8 cellular contexts compared by ENCODE assay signal in the genomic region with DNA sequence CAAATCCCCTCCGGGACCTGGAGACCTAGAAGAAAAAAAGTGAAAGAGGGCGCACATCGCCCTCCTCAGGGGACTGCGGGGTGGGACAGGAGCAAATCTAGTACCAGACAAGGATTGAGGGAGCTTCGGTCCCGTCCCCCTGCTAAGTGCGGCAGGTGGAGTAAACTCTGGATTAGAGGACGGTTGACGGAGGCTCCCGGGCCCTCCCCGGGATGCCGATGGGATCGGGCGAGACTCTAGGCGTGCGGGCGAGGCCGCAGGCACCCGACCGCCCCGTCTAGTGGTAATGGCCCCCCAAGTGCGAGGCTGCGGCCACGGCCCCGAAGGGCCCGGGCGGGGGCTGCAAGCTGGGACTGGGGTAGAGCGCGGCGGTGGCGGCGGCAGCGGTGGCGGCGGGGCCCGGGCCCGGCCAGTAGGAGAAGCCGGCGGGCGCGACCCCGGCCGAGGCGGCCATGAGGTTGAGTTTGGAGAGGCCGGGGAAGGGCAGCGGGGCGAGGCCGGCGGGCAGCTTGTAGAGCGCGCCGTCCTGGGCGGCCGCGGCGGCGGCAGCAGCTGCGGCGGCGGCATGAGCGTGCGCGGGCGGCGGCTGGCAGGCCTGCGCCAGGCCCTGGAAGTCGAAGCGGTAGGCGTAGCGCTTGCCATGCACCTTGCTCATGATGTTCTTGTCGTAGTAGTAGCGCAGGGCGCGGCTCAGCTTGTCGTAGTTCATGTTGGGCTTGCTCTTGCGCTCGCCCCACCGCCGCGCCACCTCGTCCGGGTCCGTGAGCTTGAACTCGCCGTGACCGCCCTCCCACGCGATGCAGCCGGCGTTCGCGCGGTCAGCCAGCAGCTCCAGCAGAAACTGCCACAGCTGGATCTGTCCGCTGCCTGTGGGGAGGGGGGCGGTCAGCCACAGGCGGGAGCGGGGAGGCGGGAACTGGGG. TPM values are rescaled to one million over a fixed set of nuclear protein-coding genes. Genes with fewer than 3 reads are reported as not detected.
A peak's percentile ranks its signal among the peaks of the same experiment; 100 is the strongest.
DNase-seq lines count a peak whose midpoint lies in the region; ATAC-seq and TF ChIP-seq lines count a peak whose summit lies in the region.

No MANE protein-coding gene starts in this region.

- TF ChIP-seq POLR2A in spleen (IDR thresholded peaks at IDR 0.05), result no peak

- no peaks in the 10 kb centered on the region for H3K9me3 Mint-ChIP-seq in activated CD4-positive, alpha-beta T cell treated with anti-CD3 and anti-CD28 coated beads for 36 hours (ENCODE audit: low read depth)
- no peaks in the 10 kb centered on the region for H3K9me3 Mint-ChIP-seq in activated CD4-positive, alpha-beta memory T cell treated with anti-CD3 and anti-CD28 coated beads for 36 hours

- peaks cover 33 to 64% (median 53%) of the 10 kb centered on the region in 6 donors for H3K4me1 ChIP-seq in spleen

- H3K4me1 Mint-ChIP-seq in activated CD4-positive, alpha-beta T cell treated with anti-CD3 and anti-CD28 coated beads for 36 hours, result peaks cover 28% of the 10 kb centered on the region
- peaks cover 28% of the 10 kb centered on the region for H3K4me1 Mint-ChIP-seq in activated CD4-positive, alpha-beta memory T cell treated with anti-CD3 and anti-CD28 coated beads for 36 hours (ENCODE audit: low read depth)

- no peak overlapping the region for H3K27ac Mint-ChIP-seq in activated CD4-positive, alpha-beta T cell treated with anti-CD3 and anti-CD28 coated beads for 36 hours
- H3K27ac Mint-ChIP-seq in activated CD4-positive, alpha-beta memory T cell treated with anti-CD3 and anti-CD28 coated beads for 36 hours, result no peak overlapping the region

- H3K4me3 ChIP-seq in spleen, result peak overlapping the region; percentile 16 to 66 (median 25)

- peak overlapping the region; percentile 57 for H3K4me3 Mint-ChIP-seq in activated CD4-positive, alpha-beta T cell treated with anti-CD3 and anti-CD28 coated beads for 36 hours
- H3K4me3 Mint-ChIP-seq in activated CD4-positive, alpha-beta memory T cell treated with anti-CD3 and anti-CD28 coated beads for 36 hours, result peak overlapping the region; percentile 61

- TF ChIP-seq CTCF in spleen (IDR thresholded peaks at IDR 0.05 in 8 of 11, conservative IDR thresholded peaks at IDR 0.05 in 3 of 11), result no peak

- peaks cover 55% of the 10 kb centered on the region for H3K27me3 Mint-ChIP-seq in activated CD4-positive, alpha-beta T cell treated with anti-CD3 and anti-CD28 coated beads for 36 hours
- peaks cover 63% of the 10 kb centered on the region for H3K27me3 Mint-ChIP-seq in activated CD4-positive, alpha-beta memory T cell treated with anti-CD3 and anti-CD28 coated beads for 36 hours

- no peaks in the 10 kb centered on the region for H3K36me3 ChIP-seq in spleen

- intact Hi-C loops in activated CD4-positive, alpha-beta T cell treated with anti-CD3 and anti-CD28 coated beads for 36 hours (cut with DNase I, micrococcal nuclease), result loop anchor here (1.0 to 10.0 kb wide), 7 partner anchors 13 to 323 kb away; partner anchors contain the start of gene PTPRN (in 1 of the 2)
- intact Hi-C loops in activated CD4-positive, alpha-beta memory T cell treated with anti-CD3 and anti-CD28 coated beads for 36 hours (cut with micrococcal nuclease), result loop anchor here (2.0 to 5.0 kb wide), 4 partner anchors 19 to 129 kb away; no protein-coding TSS in a partner anchor
- intact Hi-C loops in left ventricle myocardium superior (cut with micrococcal nuclease) (no loop called here), spleen (cut with DNase I; ENCODE audit: low total_unique reads) (no loop called here)

- H3K27ac ChIP-seq in spleen, result no peak overlapping the region

- ATAC-seq in activated CD4-positive, alpha-beta T cell treated with anti-CD3 and anti-CD28 coated beads for 36 hours, result peak; percentile 44
- peak; percentile 21 for ATAC-seq in left ventricle myocardium superior
- no peak for ATAC-seq in GM19324 (IDR thresholded peaks at IDR 0.05; ENCODE audit: low FRiP score, unreplicated experiment)
- ATAC-seq in HG02678 (IDR thresholded peaks at IDR 0.05; ENCODE audit: unreplicated experiment), result no peak

- POLR2A ChIA-PET in activated CD4-positive, alpha-beta T cell treated with anti-CD3 and anti-CD28 coated beads for 36 hours (lab: Charles Lee), result no interaction called here
- POLR2A ChIA-PET in activated CD4-positive, alpha-beta memory T cell treated with anti-CD3 and anti-CD28 coated beads for 36 hours (lab: Charles Lee), result interaction anchor here (1.7 kb wide), 1 partner anchor 21 kb away, joined by 4 read pairs; no protein-coding TSS in a partner anchor

- WGBS in spleen, 5 donors, result 1 to 10% (median 2%) methylated on average over 34 to 98 of the region's 98 CpGs

- H3K27me3 ChIP-seq in spleen (replicated peaks in 1 of 7), result peaks cover 14 to 100% (median 74%) of the 10 kb centered on the region in 7 donors

- CTCF ChIA-PET in activated CD4-positive, alpha-beta T cell treated with anti-CD3 and anti-CD28 coated beads for 36 hours (lab: Charles Lee), result interaction anchor here (0.6 to 5.7 kb wide), 15 partner anchors 8 to 316 kb away, joined by 3 to 70 read pairs (median 5); no protein-coding TSS in a partner anchor
- CTCF ChIA-PET in activated CD4-positive, alpha-beta memory T cell treated with anti-CD3 and anti-CD28 coated beads for 36 hours (lab: Charles Lee), result interaction anchor here (0.8 to 6.1 kb wide), 16 partner anchors 13 to 173 kb away, joined by 3 to 111 read pairs (median 6); partner anchors contain the start of genes CDK5R2 and CRYBA2

- peak; percentile 68 for DNase-seq in activated CD4-positive, alpha-beta T cell treated with anti-CD3 and anti-CD28 coated beads for 36 hours
- DNase-seq in activated CD4-positive, alpha-beta T cell treated with anti-CD3 and anti-CD28 coated beads for 1 hour, result no peak
- peak; percentile 53 for DNase-seq in activated CD4-positive, alpha-beta memory T cell treated with anti-CD3 and anti-CD28 coated beads for 36 hours
- peak; percentile 49 for DNase-seq in left ventricle myocardium superior
- peak; percentile 76 for DNase-seq in spleen
- no peak for DNase-seq in NCI-H1436 treated with DMSO at 0.1 percent for 48 hours (lab: John Stamatoyannopoulos, UW)

- H3K36me3 Mint-ChIP-seq in activated CD4-positive, alpha-beta T cell treated with anti-CD3 and anti-CD28 coated beads for 36 hours (ENCODE audit: low read depth), result no peaks in the 10 kb centered on the region
- no peaks in the 10 kb centered on the region for H3K36me3 Mint-ChIP-seq in activated CD4-positive, alpha-beta memory T cell treated with anti-CD3 and anti-CD28 coated beads for 36 hours

- no peaks in the 10 kb centered on the region for H3K9me3 ChIP-seq in spleen

RNA-seq across cellular contexts. Expression of gene FEV, which starts 3.3 kb away (rescaled TPM):
- not detected for total RNA-seq in activated CD4-positive, alpha-beta T cell treated with anti-CD3 and anti-CD28 coated beads for 36 hours
- total RNA-seq in activated CD4-positive, alpha-beta memory T cell treated with anti-CD3 and anti-CD28 coated beads for 36 hours, result not detected
- total RNA-seq in left ventricle myocardium superior (not detected), spleen (not detected)
- not detected for polyA plus RNA-seq in spleen

RNA-seq across cellular contexts. Expression of gene CRYBA2, which starts 11.6 kb away (rescaled TPM):
- total RNA-seq in activated CD4-positive, alpha-beta T cell treated with anti-CD3 and anti-CD28 coated beads for 36 hours, result not detected
- total RNA-seq in activated CD4-positive, alpha-beta memory T cell treated with anti-CD3 and anti-CD28 coated beads for 36 hours, result not detected
- total RNA-seq in left ventricle myocardium superior (not detected), spleen (not detected)
- not detected for polyA plus RNA-seq in spleen

RNA-seq across cellular contexts. Expression of gene CDK5R2, which starts 22.2 kb away (rescaled TPM):
- total RNA-seq in activated CD4-positive, alpha-beta T cell treated with anti-CD3 and anti-CD28 coated beads for 36 hours, result not detected
- total RNA-seq in activated CD4-positive, alpha-beta memory T cell treated with anti-CD3 and anti-CD28 coated beads for 36 hours, result not detected
- not detected for total RNA-seq in left ventricle myocardium superior
- not detected for total RNA-seq in spleen
- not detected for polyA plus RNA-seq in spleen

RNA-seq across cellular contexts. Expression of gene CFAP65, which starts 59.7 kb away (rescaled TPM):
- total RNA-seq in activated CD4-positive, alpha-beta T cell treated with anti-CD3 and anti-CD28 coated beads for 36 hours, result not detected
- not detected for total RNA-seq in activated CD4-positive, alpha-beta memory T cell treated with anti-CD3 and anti-CD28 coated beads for 36 hours
- total RNA-seq in left ventricle myocardium superior (not detected), spleen (under 1 TPM in 1 of 7 donors, not detected in 6; 0.28 TPM)
- not detected for polyA plus RNA-seq in spleen

Comparison
In these comparisons a context has a peak if more than half of its experiments do, and no peak if none do; other contexts are left out.
1. DNase-seq: peak in activated CD4-positive, alpha-beta T cell treated with anti-CD3 and anti-CD28 coated beads for 36 hours (single experiment), activated CD4-positive, alpha-beta memory T cell treated with anti-CD3 and anti-CD28 coated beads for 36 hours (single experiment), left ventricle myocardium superior (single experiment) and spleen (single experiment); none in activated CD4-positive, alpha-beta T cell treated with anti-CD3 and anti-CD28 coated beads for 1 hour (single experiment) and NCI-H1436 treated with DMSO at 0.1 percent for 48 hours (single experiment).
2. ATAC-seq: peak in activated CD4-positive, alpha-beta T cell treated with anti-CD3 and anti-CD28 coated beads for 36 hours (single experiment) and left ventricle myocardium superior (single experiment); none in GM19324 (single experiment) and HG02678 (single experiment).
3. intact Hi-C loops: an anchor here in activated CD4-positive, alpha-beta T cell treated with anti-CD3 and anti-CD28 coated beads for 36 hours (1.0 to 10.0 kb wide) and activated CD4-positive, alpha-beta memory T cell treated with anti-CD3 and anti-CD28 coated beads for 36 hours (2.0 to 5.0 kb wide); none called in left ventricle myocardium superior and spleen.